ENCODE assay signal across 8 cellular contexts in genomic region chr18:58670561-58671121, GRCh38. TPM values are rescaled to one million over a fixed set of nuclear protein-coding genes. Genes with fewer than 3 reads are reported as not detected.
DNase-seq lines count a peak whose midpoint lies in the region; ATAC-seq, FAIRE-seq and TF ChIP-seq lines count a peak whose summit lies in the region.

No MANE protein-coding gene starts in this region.

- H3K27me3 ChIP-seq in mesenchymal stem cell (ENCODE audit: control insufficient read depth in 1 of 2, insufficient read depth in 1 of 2, low read length in 2 of 2) = no peaks in the 10 kb centered on the region

- H2AFZ ChIP-seq in mesenchymal stem cell (ENCODE audit: low read depth, low read length) = peak overlapping the region; percentile 95

- H3K27ac ChIP-seq in mesenchymal stem cell (ENCODE audit: low read length, poor library complexity, severe bottlenecking) = peak overlapping the region; percentile 72

- H3K18ac ChIP-seq in mesenchymal stem cell (ENCODE audit: low read depth in 1 of 2, low read length in 2 of 2) = no peak overlapping the region

- H3K14ac ChIP-seq in mesenchymal stem cell (ENCODE audit: low read length in 2 of 2) = peak overlapping the region in 1 of 2 experiments; percentile 20

- no peak overlapping the region for H4K91ac ChIP-seq in mesenchymal stem cell (ENCODE audit: low read length)

- H3K9me3 ChIP-seq in mesenchymal stem cell (ENCODE audit: control insufficient read depth, low read length) = no peaks in the 10 kb centered on the region

- H3K27ac Mint-ChIP-seq in brain = peak overlapping the region; percentile 7 to 78 (median 63)

- H3K9me3 Mint-ChIP-seq in brain = peaks cover 0 to 3% (median 0%) of the 10 kb centered on the region in 5 experiments

- H3K4ac ChIP-seq in mesenchymal stem cell (ENCODE audit: low read depth in 1 of 2, low read length in 2 of 2) = no peak overlapping the region

- H2BK5ac ChIP-seq in mesenchymal stem cell (ENCODE audit: low read depth, low read length, poor library complexity, severe bottlenecking) = peak overlapping the region; percentile 24

- peak overlapping the region; percentile 84 for H3K9ac ChIP-seq in mesenchymal stem cell (ENCODE audit: low read length)

- H3K4me1 ChIP-seq in mesenchymal stem cell (ENCODE audit: control insufficient read depth, insufficient read depth, low read depth, low read length) = peaks cover 10% of the 10 kb centered on the region

- no peak overlapping the region for H2AK5ac ChIP-seq in mesenchymal stem cell (ENCODE audit: low read length, severe bottlenecking)

- no peak overlapping the region for H4K8ac ChIP-seq in mesenchymal stem cell (ENCODE audit: low read length)

- H2BK12ac ChIP-seq in mesenchymal stem cell (ENCODE audit: low read length in 2 of 2) = peak overlapping the region in 1 of 2 experiments; percentile 31

- ATAC-seq in GM21367 (IDR thresholded peaks at IDR 0.05; ENCODE audit: unreplicated experiment) (no peak), HG03196 (IDR thresholded peaks at IDR 0.05; ENCODE audit: unreplicated experiment) (no peak)
- no peak for ATAC-seq in activated CD4-positive, CD25-positive, alpha-beta regulatory T cell treated with anti-CD3 and anti-CD28 coated beads, Interleukin-2, amount 50 U/mL, for 24 hours

- FAIRE-seq in urothelium cell line (lab: Jason Lieb, UNC) = no peak

- no peaks in the 10 kb centered on the region for H3K36me3 ChIP-seq in mesenchymal stem cell (ENCODE audit: control insufficient read depth in 1 of 2, insufficient read depth in 2 of 2, low read depth in 1 of 2, low read length in 2 of 2)

- H2BK120ac ChIP-seq in mesenchymal stem cell (ENCODE audit: low read depth, low read length) = no peak overlapping the region

- 14% methylated on average over 25 of the region's 25 CpGs for WGBS in mesenchymal stem cell

- peak overlapping the region; percentile 85 to 95 (median 91) for H3K4me3 Mint-ChIP-seq in brain

- H3K4me3 ChIP-seq in GM12864 (ENCODE audit: low read depth, low read length) = peak overlapping the region; percentile 70
- H3K4me3 ChIP-seq in mesenchymal stem cell (ENCODE audit: insufficient read depth in 1 of 2, low read depth in 1 of 2, low read length in 2 of 2) = peak overlapping the region; percentile 68 to 88

- no peaks in the 10 kb centered on the region for H3K79me1 ChIP-seq in mesenchymal stem cell (replicated peaks; ENCODE audit: low read length, poor library complexity, severe bottlenecking)

- peak overlapping the region; percentile 84 for H2BK15ac ChIP-seq in mesenchymal stem cell (ENCODE audit: low read depth, poor library complexity, severe bottlenecking)

- H3K27me3 Mint-ChIP-seq in brain = peaks cover 16% of the 10 kb centered on the region

- peaks cover 42% of the 10 kb centered on the region for H3K4me1 Mint-ChIP-seq in brain

- DNase-seq in GM12864 (ENCODE audit: low read depth) = no peak
- peak; percentile 62 for DNase-seq in NCI-H1105 treated with DMSO at 0.1 percent for 48 hours (lab: John Stamatoyannopoulos, UW)
- DNase-seq in mesenchymal stem cell = no peak
- DNase-seq in urothelium cell line (ENCODE audit: low spot score) = no peak

- no peak overlapping the region for H3K23ac ChIP-seq in mesenchymal stem cell (ENCODE audit: low read length in 2 of 2)

- peak overlapping the region; percentile 89 for H3K4me2 ChIP-seq in mesenchymal stem cell (ENCODE audit: low read length, poor library complexity, severe bottlenecking)

- peaks cover 15% of the 10 kb centered on the region for H3K36me3 Mint-ChIP-seq in brain

- TF ChIP-seq CTCF in GM12864 (IDR thresholded peaks at IDR 0.05; ENCODE audit: low read depth, low read length, missing control alignments) (no peak), brain (conservative IDR thresholded peaks at IDR 0.05) (no peak)

RNA-seq across cellular contexts. Expression of gene MALT1, which starts 0.6 kb away (rescaled TPM):
- 3.4 TPM for polyA plus RNA-seq in brain (ENCODE audit: insufficient read depth, low read depth, low replicate concordance)
- polyA plus RNA-seq in mesenchymal stem cell (2013, experiment 1 of 2) = 6.1 TPM
- polyA plus RNA-seq in mesenchymal stem cell (2013, experiment 2 of 2) = 6.3 TPM

RNA-seq across cellular contexts. Expression of gene ALPK2, which starts 41.8 kb away (rescaled TPM):
- not detected for polyA plus RNA-seq in brain (ENCODE audit: insufficient read depth, low read depth, low replicate concordance)
- 7.2 TPM for polyA plus RNA-seq in mesenchymal stem cell (2013, experiment 1 of 2)
- polyA plus RNA-seq in mesenchymal stem cell (2013, experiment 2 of 2) = 7.0 TPM
